Comparison of ENCODE assay signal across 1 cellular context in genomic region chr19:5341981-5342380, GRCh38.
TF ChIP-seq lines count a peak whose summit lies in the region.

No MANE protein-coding gene starts in this region.

TF ChIP-seq in WTC11, 78 proteins besides CTCF, POLR2A, EP300 and RAD21 (continued from another document):
- TF ChIP-seq E2F5 (CRISPR knock-in tag; IDR thresholded peaks at IDR 0.05) (no peak), JAZF1 (CRISPR knock-in tag; IDR thresholded peaks at IDR 0.05) (no peak), ZNF121 (CRISPR knock-in tag; IDR thresholded peaks at IDR 0.05) (no peak), ZNF232 (CRISPR knock-in tag; IDR thresholded peaks at IDR 0.05) (no peak), SMAD4 (CRISPR knock-in tag; IDR thresholded peaks at IDR 0.05) (no peak), FOXP1 (CRISPR knock-in tag; IDR thresholded peaks at IDR 0.05; ENCODE audit: borderline replicate concordance) (no peak), MXD4 (CRISPR knock-in tag; IDR thresholded peaks at IDR 0.05; ENCODE audit: borderline replicate concordance) (no peak)
- TF ChIP-seq, protein P1, sequence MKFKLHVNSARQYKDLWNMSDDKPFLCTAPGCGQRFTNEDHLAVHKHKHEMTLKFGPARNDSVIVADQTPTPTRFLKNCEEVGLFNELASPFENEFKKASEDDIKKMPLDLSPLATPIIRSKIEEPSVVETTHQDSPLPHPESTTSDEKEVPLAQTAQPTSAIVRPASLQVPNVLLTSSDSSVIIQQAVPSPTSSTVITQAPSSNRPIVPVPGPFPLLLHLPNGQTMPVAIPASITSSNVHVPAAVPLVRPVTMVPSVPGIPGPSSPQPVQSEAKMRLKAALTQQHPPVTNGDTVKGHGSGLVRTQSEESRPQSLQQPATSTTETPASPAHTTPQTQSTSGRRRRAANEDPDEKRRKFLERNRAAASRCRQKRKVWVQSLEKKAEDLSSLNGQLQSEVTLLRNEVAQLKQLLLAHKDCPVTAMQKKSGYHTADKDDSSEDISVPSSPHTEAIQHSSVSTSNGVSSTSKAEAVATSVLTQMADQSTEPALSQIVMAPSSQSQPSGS (CRISPR knock-in tag; IDR thresholded peaks at IDR 0.05; ENCODE audit: borderline replicate concordance, low read depth), result no peak
TF ChIP-seq in WTC11: peak in this region for 0.
